23 cellular contexts compared by ENCODE assay signal in genomic region chr2:27485496-27485895, GRCh38. TPM values are rescaled to one million over a fixed set of nuclear protein-coding genes. Genes with fewer than 3 reads are reported as not detected.
DNase-seq lines count a peak whose midpoint lies in the region; ATAC-seq, FAIRE-seq and TF ChIP-seq lines count a peak whose summit lies in the region.
"Had no signal": no experiment of that assay in that cellular context is flagged by ENCODE, and none has a peak within 500 bp of the region (broad histone marks: within the 10 kb centered on the region; RNA-seq: fewer than 3 reads in every experiment).

No MANE protein-coding gene starts in this region.

- H3K4me3 ChIP-seq in dorsolateral prefrontal cortex: no peak overlapping the region
- H3K4me3 ChIP-seq: MG63, SJSA1 had no signal

- no peak for TF ChIP-seq CTCF in dorsolateral prefrontal cortex (IDR thresholded peaks at IDR 0.05 in 54 of 56, conservative IDR thresholded peaks at IDR 0.05 in 2 of 56; ENCODE audit: low read depth in 1 of 56, partially characterized antibody in 56 of 56)

- no peaks in the 10 kb centered on the region for H3K27me3 ChIP-seq in dorsolateral prefrontal cortex
- H3K27me3 ChIP-seq: MG63, SJSA1 had no signal

- H3K9me3 Mint-ChIP-seq in memory B cell: no peaks in the 10 kb centered on the region
- no peaks in the 10 kb centered on the region for H3K9me3 Mint-ChIP-seq in activated T-helper 17 cell treated with anti-CD3 and anti-CD28 coated beads, Interleukin-2, amount 50 U/mL, for 72 hours
- H3K9me3 Mint-ChIP-seq: HFFc6 had no signal

- H3K36me3 Mint-ChIP-seq in memory B cell: peaks cover 18% of the 10 kb centered on the region
- H3K36me3 Mint-ChIP-seq in activated T-helper 17 cell treated with anti-CD3 and anti-CD28 coated beads, Interleukin-2, amount 50 U/mL, for 72 hours (ENCODE audit: low read depth): peaks cover 12% of the 10 kb centered on the region

- peak overlapping the region in 41 of 59 donors; percentile 1 to 75 (median 40) for H3K27ac ChIP-seq in dorsolateral prefrontal cortex
- H3K27ac ChIP-seq: C4-2B, HL-60, SJSA1 had no signal

- FAIRE-seq in frontal cortex (lab: Jason Lieb, UNC): no peak
- FAIRE-seq: G401.6 had no signal

- peak overlapping the region; percentile 63 for H3K27ac Mint-ChIP-seq in memory B cell
- H3K27ac Mint-ChIP-seq in activated T-helper 17 cell treated with anti-CD3 and anti-CD28 coated beads, Interleukin-2, amount 50 U/mL, for 72 hours: no peak overlapping the region
- H3K27ac Mint-ChIP-seq: HFFc6 had no signal

- no peak for ATAC-seq in memory B cell (ENCODE audit: low read depth)
- no peak for ATAC-seq in HG03280 (IDR thresholded peaks at IDR 0.05; ENCODE audit: unreplicated experiment)
- no peak for ATAC-seq in activated T-helper 17 cell treated with anti-CD3 and anti-CD28 coated beads, Interleukin-2, amount 50 U/mL, for 72 hours (replicated peaks)
- ATAC-seq: Panc1 had no signal

- peak; percentile 15 for DNase-seq in NAMALWA (ENCODE audit: low spot score)
- DNase-seq in dorsolateral prefrontal cortex: no peak
- no peak for DNase-seq in memory B cell (ENCODE audit: low spot score in 2 of 2)
- DNase-seq in frontal cortex (ENCODE audit: low spot score in 2 of 2): no peak
- DNase-seq in NCI-H2029 (lab: John Stamatoyannopoulos, UW): no peak
- DNase-seq: ACHN, DMS 273 treated with DMSO at 0.1 percent for 48 hours, DND-41, H7, HFFc6, MG63, NCI-H1092 treated with DMSO at 0.1 percent for 48 hours, NCI-H2107, NCI-H2227 treated with DMSO at 0.1 percent for 48 hours, NCI-H510A treated with DMSO at 0.1 percent for 48 hours had no signal

- no peaks in the 10 kb centered on the region for H3K27me3 Mint-ChIP-seq in memory B cell
- H3K27me3 Mint-ChIP-seq in activated T-helper 17 cell treated with anti-CD3 and anti-CD28 coated beads, Interleukin-2, amount 50 U/mL, for 72 hours: no peaks in the 10 kb centered on the region

- H3K4me3 Mint-ChIP-seq in memory B cell: no peak overlapping the region
- H3K4me3 Mint-ChIP-seq in activated T-helper 17 cell treated with anti-CD3 and anti-CD28 coated beads, Interleukin-2, amount 50 U/mL, for 72 hours: no peak overlapping the region
- H3K4me3 Mint-ChIP-seq: HFFc6 had no signal

- intact Hi-C loops in dorsolateral prefrontal cortex (cut with DNase I): loop anchor here in 1 of 2 donors (5.0 kb wide), 2 partner anchors 58 to 103 kb away; partner anchors contain the start of genes NRBP1 and ZNF513

- peaks cover 12% of the 10 kb centered on the region for H3K4me1 Mint-ChIP-seq in memory B cell
- H3K4me1 Mint-ChIP-seq in activated T-helper 17 cell treated with anti-CD3 and anti-CD28 coated beads, Interleukin-2, amount 50 U/mL, for 72 hours: peaks cover 9% of the 10 kb centered on the region

RNA-seq across cellular contexts. Expression of gene IFT172, which starts 4.0 kb away (rescaled TPM):
- 100 to 1,000 TPM in 46 of 120 experiments, 10 to 100 TPM in 74; 59.8 to 153 (median 94.6) TPM for total RNA-seq in dorsolateral prefrontal cortex
- total RNA-seq in activated T-helper 17 cell treated with anti-CD3 and anti-CD28 coated beads, Interleukin-2, amount 50 U/mL, for 72 hours: 10 to 100 TPM; 10.5 to 18.6 TPM
- total RNA-seq in frontal cortex: 36.3 TPM

RNA-seq across cellular contexts. Expression of gene FNDC4, which starts 9.5 kb away (rescaled TPM):
- total RNA-seq in dorsolateral prefrontal cortex (10 to 100 TPM; 20.3 to 90.1 (median 53.4) TPM), frontal cortex (45.7 TPM)
- under 1 TPM in 1 of 2 donors, not detected in 1; 0.21 TPM for total RNA-seq in activated T-helper 17 cell treated with anti-CD3 and anti-CD28 coated beads, Interleukin-2, amount 50 U/mL, for 72 hours

RNA-seq across cellular contexts. Expression of gene GCKR, which starts 11.1 kb away (rescaled TPM):
- total RNA-seq in dorsolateral prefrontal cortex (1 to 10 TPM in 116 of 120 experiments, under 1 TPM in 4; 0.39 to 8.1 (median 2.9) TPM), frontal cortex (1.6 TPM)
- total RNA-seq in activated T-helper 17 cell treated with anti-CD3 and anti-CD28 coated beads, Interleukin-2, amount 50 U/mL, for 72 hours: not detected
- total RNA-seq: H7, HFFc6, HT1080, SJSA1 had no signal

RNA-seq across cellular contexts. Expression of gene KRTCAP3, which starts 43.3 kb away (rescaled TPM):
- total RNA-seq in dorsolateral prefrontal cortex (1 to 10 TPM in 107 of 120 experiments, under 1 TPM in 9, not detected in 4; 0.54 to 6.3 (median 2.2) TPM), frontal cortex (not detected)
- 1 to 10 TPM; 2.6 to 5.0 TPM for total RNA-seq in activated T-helper 17 cell treated with anti-CD3 and anti-CD28 coated beads, Interleukin-2, amount 50 U/mL, for 72 hours
- total RNA-seq: SJSA1 had no signal

RNA-seq across cellular contexts. Expression of gene NRBP1, which starts 57.1 kb away (rescaled TPM):
- total RNA-seq in dorsolateral prefrontal cortex (10 to 100 TPM; 61.5 to 97.0 (median 80.4) TPM), frontal cortex (68.9 TPM)
- 10 to 100 TPM; 65.2 to 76.1 TPM for total RNA-seq in activated T-helper 17 cell treated with anti-CD3 and anti-CD28 coated beads, Interleukin-2, amount 50 U/mL, for 72 hours

Comparison
In these comparisons a context has a peak if more than half of its experiments do, and no peak if none do; other contexts are left out.
1. RNA of gene FNDC4, which starts 9.5 kb away (total RNA-seq): 20.3 to 90.1 TPM in dorsolateral prefrontal cortex and 45.7 TPM in frontal cortex (single experiment); 0.21 TPM in activated T-helper 17 cell treated with anti-CD3 and anti-CD28 coated beads, Interleukin-2, amount 50 U/mL, for 72 hours; every median in the first group is over 10 times any median in the second.